ENCODE assay signal across 24 cellular contexts in genomic region chr11:28058333-28058732, GRCh38. TPM values are rescaled to one million over a fixed set of nuclear protein-coding genes. Genes with fewer than 3 reads are reported as not detected.
A peak's percentile ranks its signal among the peaks of the same experiment; 100 is the strongest.
DNase-seq lines count a peak whose midpoint lies in the region; ATAC-seq, FAIRE-seq and TF ChIP-seq lines count a peak whose summit lies in the region.
"Had no signal": no experiment of that assay in that cellular context is flagged by ENCODE, and none has a peak within 500 bp of the region (broad histone marks: within the 10 kb centered on the region; RNA-seq: fewer than 3 reads in every experiment).

No MANE protein-coding gene starts in this region.

- H3K27me3 Mint-ChIP-seq in astrocyte (ENCODE audit: low read depth, unreplicated experiment), result no peaks in the 10 kb centered on the region
- H3K27me3 Mint-ChIP-seq in activated T-cell treated with anti-CD3 and anti-CD28 coated beads, Interleukin-2, amount 50 U/mL, for 4 hours (ENCODE audit: low read depth), result no peaks in the 10 kb centered on the region
- H3K27me3 Mint-ChIP-seq: dendritic cell treated with granulocyte-macrophage colony-stimulating factor and Interleukin-4, amounts not matched to agents 40 ng/mL and 50 ng/mL, for 4 days had no signal

- H3K9ac ChIP-seq in astrocyte (ENCODE audit: low read length), result no peak overlapping the region

- H3K4me3 ChIP-seq in AG04450 (ENCODE audit: low read depth, low read length) (no peak overlapping the region), astrocyte (ENCODE audit: insufficient read depth, low read depth, low read length) (no peak overlapping the region), foreskin fibroblast (ENCODE audit: low read depth in 1 of 2, low read length in 2 of 2) (no peak overlapping the region)

- DNase-seq in AG04450 (ENCODE audit: low read depth, low spot score), result peak; percentile 11
- peak; percentile 19 for DNase-seq in HCEC 1CT
- peak; percentile 59 for DNase-seq in astrocyte (ENCODE audit: low read depth)
- DNase-seq in myocyte (ENCODE audit: low read depth), result peak; percentile 51
- no peak for DNase-seq in Kasumi-1 (lab: John Stamatoyannopoulos, UW)
- no peak for DNase-seq in activated T-cell treated with anti-CD3 and anti-CD28 coated beads, Interleukin-2, amount 50 U/mL, for 4 hours
- no peak for DNase-seq in SHP77 treated with DMSO at 0.1 percent for 48 hours (lab: John Stamatoyannopoulos, UW)
- DNase-seq in foreskin fibroblast, result no peak
- DNase-seq: activated CD4-positive, alpha-beta T cell treated with anti-CD3 and anti-CD28 coated beads for 4 hours; activated CD8-positive, alpha-beta memory T cell treated with anti-CD3 and anti-CD28 coated beads for 24 hours; activated gamma-delta T cell treated with Interleukin-2 at 50 U/mL for 16 hours; activated T-cell treated with anti-CD3 and anti-CD28 coated beads, Interleukin-2, amount 50 U/mL, for 1 hour; amniotic stem cell; NCI-H1092 treated with DMSO at 0.1 percent for 48 hours; NCI-H187 treated with DMSO at 0.1 percent for 48 hours; NCI-H2227 treated with DMSO at 0.1 percent for 48 hours; NCI-H69; occipital lobe; substantia nigra; T-helper 2 cell had no signal

- CTCF ChIA-PET in AG04450 (lab: Charles Lee), result interaction anchor here (0.6 to 0.7 kb wide), 4 partner anchors 110 to 852 kb away, joined by 3 to 15 read pairs (median 6); no protein-coding TSS in a partner anchor

- peaks cover 2% of the 10 kb centered on the region for H3K4me1 Mint-ChIP-seq in astrocyte (ENCODE audit: low read depth, unreplicated experiment)
- H3K4me1 Mint-ChIP-seq in activated T-cell treated with anti-CD3 and anti-CD28 coated beads, Interleukin-2, amount 50 U/mL, for 4 hours (ENCODE audit: low read depth), result no peaks in the 10 kb centered on the region
- H3K4me1 Mint-ChIP-seq: stimulated activated effector memory CD8-positive, alpha-beta T cell treated with anti-CD3 and anti-CD28 coated beads, Interleukin-12 subunit alpha, Interleukin-12 subunit beta, amount 100 ng/mL, for 72 hours had no signal

- no peaks in the 10 kb centered on the region for H3K36me3 Mint-ChIP-seq in astrocyte (ENCODE audit: low read depth, unreplicated experiment)
- no peaks in the 10 kb centered on the region for H3K36me3 Mint-ChIP-seq in activated T-cell treated with anti-CD3 and anti-CD28 coated beads, Interleukin-2, amount 50 U/mL, for 4 hours (ENCODE audit: insufficient read depth)

- no peak overlapping the region for H2AFZ ChIP-seq in astrocyte (ENCODE audit: low read depth, low read length)

- no peak for TF ChIP-seq CTCF in AG04450 (IDR thresholded peaks at IDR 0.05; ENCODE audit: low read depth, low read length)
- no peak for TF ChIP-seq CTCF in astrocyte (IDR thresholded peaks at IDR 0.05; ENCODE audit: insufficient read depth, low read depth, low read length)
- TF ChIP-seq CTCF in foreskin fibroblast (IDR thresholded peaks at IDR 0.05; ENCODE audit: low read depth, low read length), result no peak

- H3K27ac Mint-ChIP-seq in astrocyte (ENCODE audit: unreplicated experiment), result no peak overlapping the region
- H3K27ac Mint-ChIP-seq: dendritic cell treated with granulocyte-macrophage colony-stimulating factor and Interleukin-4, amounts not matched to agents 40 ng/mL and 50 ng/mL, for 4 days; stimulated activated effector memory CD8-positive, alpha-beta T cell treated with anti-CD3 and anti-CD28 coated beads, Interleukin-12 subunit alpha, Interleukin-12 subunit beta, amount 100 ng/mL, for 72 hours had no signal

- no peaks in the 10 kb centered on the region for H3K9me3 Mint-ChIP-seq in astrocyte (ENCODE audit: unreplicated experiment)
- no peaks in the 10 kb centered on the region for H3K9me3 Mint-ChIP-seq in activated T-cell treated with anti-CD3 and anti-CD28 coated beads, Interleukin-2, amount 50 U/mL, for 4 hours
- H3K9me3 Mint-ChIP-seq: dendritic cell treated with granulocyte-macrophage colony-stimulating factor and Interleukin-4, amounts not matched to agents 40 ng/mL and 50 ng/mL, for 4 days; stimulated activated effector memory CD8-positive, alpha-beta T cell treated with anti-CD3 and anti-CD28 coated beads, Interleukin-12 subunit alpha, Interleukin-12 subunit beta, amount 100 ng/mL, for 72 hours had no signal

- H3K9me3 ChIP-seq in AG04450 (ENCODE audit: control insufficient read depth, insufficient read depth, low read length), result no peaks in the 10 kb centered on the region
- no peaks in the 10 kb centered on the region for H3K9me3 ChIP-seq in astrocyte (ENCODE audit: insufficient read depth, low read depth, low read length)

- no peaks in the 10 kb centered on the region for H3K79me2 ChIP-seq in astrocyte (ENCODE audit: insufficient read depth, low read length)

- no peaks in the 10 kb centered on the region for H3K36me3 ChIP-seq in astrocyte (ENCODE audit: insufficient read depth, low read length)

- H3K4me2 ChIP-seq in astrocyte (ENCODE audit: low read length), result no peak overlapping the region

- no peak for ATAC-seq in activated T-cell treated with anti-CD3 and anti-CD28 coated beads, Interleukin-2, amount 50 U/mL, for 4 hours
- ATAC-seq: stimulated activated effector memory CD8-positive, alpha-beta T cell treated with anti-CD3 and anti-CD28 coated beads, Interleukin-12 subunit alpha, Interleukin-12 subunit beta, amount 100 ng/mL, for 72 hours had no signal

- FAIRE-seq in astrocyte (lab: Jason Lieb, UNC), result no peak
- FAIRE-seq: endometrium had no signal

- H3K27me3 ChIP-seq in AG04450 (ENCODE audit: control insufficient read depth, insufficient read depth, low read length) (no peaks in the 10 kb centered on the region), astrocyte (ENCODE audit: insufficient read depth, low read length) (no peaks in the 10 kb centered on the region)

- POLR2A ChIA-PET in AG04450 (lab: Yijun Ruan, JAX), result interaction anchor here (0.6 to 0.7 kb wide), 7 partner anchors 31 to 1271 kb away, joined by 4 to 12 read pairs (median 7); no protein-coding TSS in a partner anchor

- no peak overlapping the region for H3K4me3 Mint-ChIP-seq in astrocyte (ENCODE audit: unreplicated experiment)
- no peak overlapping the region for H3K4me3 Mint-ChIP-seq in activated T-cell treated with anti-CD3 and anti-CD28 coated beads, Interleukin-2, amount 50 U/mL, for 4 hours
- H3K4me3 Mint-ChIP-seq: dendritic cell treated with granulocyte-macrophage colony-stimulating factor and Interleukin-4, amounts not matched to agents 40 ng/mL and 50 ng/mL, for 4 days; stimulated activated effector memory CD8-positive, alpha-beta T cell treated with anti-CD3 and anti-CD28 coated beads, Interleukin-12 subunit alpha, Interleukin-12 subunit beta, amount 100 ng/mL, for 72 hours had no signal

- no peaks in the 10 kb centered on the region for H4K20me1 ChIP-seq in astrocyte (ENCODE audit: insufficient read depth, low read length)

- H3K4me1 ChIP-seq in astrocyte (ENCODE audit: insufficient read depth, low read length), result no peaks in the 10 kb centered on the region

- no peak overlapping the region for H3K27ac ChIP-seq in AG04450 (ENCODE audit: low read depth, low read length)
- no peak overlapping the region for H3K27ac ChIP-seq in astrocyte (ENCODE audit: low read depth, low read length)
- H3K27ac ChIP-seq: C4-2B had no signal

RNA-seq across cellular contexts. Expression of gene KIF18A, which starts 49.6 kb away (rescaled TPM):
- 5.4 and 8.9 TPM in 2 replicates for polyA plus RNA-seq in AG04450 (2011; rRNA removed)
- polyA minus RNA-seq in AG04450 (2011; rRNA and poly(A)+ RNA removed), result 12.3 and 15.0 TPM in 2 replicates
- total RNA-seq in astrocyte (2.5 and 3.8 TPM in 2 replicates), myocyte (3.0 and 4.7 TPM in 2 replicates)
- polyA plus RNA-seq in myocyte (2012), result 0.29 TPM
- 1 to 10 TPM; 2.8 to 4.0 (median 2.9) TPM for total RNA-seq in activated T-cell treated with anti-CD3 and anti-CD28 coated beads, Interleukin-2, amount 50 U/mL, for 4 hours

RNA-seq across cellular contexts. Expression of gene METTL15, which starts 49.9 kb away (rescaled TPM):
- polyA plus RNA-seq in AG04450 (2011; rRNA removed), result 11.1 and 15.2 TPM in 2 replicates
- 27.7 and 34.2 TPM in 2 replicates for polyA minus RNA-seq in AG04450 (2011; rRNA and poly(A)+ RNA removed)
- 10.8 and 13.7 TPM in 2 replicates for total RNA-seq in astrocyte
- 19.0 and 20.6 TPM in 2 replicates for total RNA-seq in myocyte
- 4.6 TPM for polyA plus RNA-seq in myocyte (2012)
- total RNA-seq in activated T-cell treated with anti-CD3 and anti-CD28 coated beads, Interleukin-2, amount 50 U/mL, for 4 hours, result 10 to 100 TPM in 2 of 3 donors, 1 to 10 TPM in 1; 8.1 to 10.9 (median 10.2) TPM

Comparison
In these comparisons a context has a peak if more than half of its experiments do, and no peak if none do; other contexts are left out.
1. DNase-seq: peak in AG04450 (single experiment), HCEC 1CT (single experiment), astrocyte (single experiment) and myocyte (single experiment); none in Kasumi-1 (0 of 2), activated T-cell treated with anti-CD3 and anti-CD28 coated beads, Interleukin-2, amount 50 U/mL, for 4 hours (single experiment), SHP77 treated with DMSO at 0.1 percent for 48 hours (single experiment) and foreskin fibroblast (0 of 2).